In genomic region chr2:44954306-44954901, GRCh38 we compare ENCODE assay signal across 2 cellular contexts.
TF ChIP-seq lines count a peak whose summit lies in the region.

No MANE protein-coding gene starts in this region.

TF ChIP-seq in SK-N-SH, 30 proteins besides CTCF, POLR2A, EP300 and RAD21:
- TF ChIP-seq CHD2 (IDR thresholded peaks at IDR 0.05; ENCODE audit: low read length, partially characterized antibody) = peak; percentile 9
- no peak for TF ChIP-seq RXRA (IDR thresholded peaks at IDR 0.05; ENCODE audit: borderline replicate concordance, low read depth)
- TF ChIP-seq FOXJ3 (CRISPR knock-in tag; IDR thresholded peaks at IDR 0.05) = no peak
- no peak for TF ChIP-seq NRF1 (IDR thresholded peaks at IDR 0.05; ENCODE audit: low read depth, low read length)
- no peak for TF ChIP-seq REST (IDR thresholded peaks at IDR 0.05; ENCODE audit: low read depth, low read length)
- TF ChIP-seq EZH2phosphoT487 (IDR thresholded peaks at IDR 0.05; ENCODE audit: borderline replicate concordance, low read depth) = no peak
- no peak for TF ChIP-seq IRF3 (IDR thresholded peaks at IDR 0.05; ENCODE audit: low read depth, low read length)

TF ChIP-seq in SK-N-SH treated with all-trans-retinoic acid at 6 μM for 48 hours, 23 proteins besides CTCF, POLR2A, EP300 and RAD21:
- TF ChIP-seq TCF4 (CRISPR knock-in tag; IDR thresholded peaks at IDR 0.05; ENCODE audit: borderline replicate concordance) (no peak), TOX (CRISPR knock-in tag; IDR thresholded peaks at IDR 0.05; ENCODE audit: borderline replicate concordance) (no peak), RARB (CRISPR knock-in tag; IDR thresholded peaks at IDR 0.05) (no peak), ZFP30 (CRISPR knock-in tag; IDR thresholded peaks at IDR 0.05) (no peak), GLIS3 (CRISPR knock-in tag; IDR thresholded peaks at IDR 0.05) (no peak), BACH2 (CRISPR knock-in tag; IDR thresholded peaks at IDR 0.05; ENCODE audit: borderline replicate concordance) (no peak), PATZ1 (CRISPR knock-in tag; IDR thresholded peaks at IDR 0.05; ENCODE audit: borderline replicate concordance) (no peak), SNAI2 (CRISPR knock-in tag; IDR thresholded peaks at IDR 0.05) (no peak), ZNF70 (CRISPR knock-in tag; IDR thresholded peaks at IDR 0.05) (no peak), CSDC2 (CRISPR knock-in tag; IDR thresholded peaks at IDR 0.05) (no peak), ZNF8 (CRISPR knock-in tag; IDR thresholded peaks at IDR 0.05) (no peak)
